9 cellular contexts compared by ENCODE assay signal in the genomic region with DNA sequence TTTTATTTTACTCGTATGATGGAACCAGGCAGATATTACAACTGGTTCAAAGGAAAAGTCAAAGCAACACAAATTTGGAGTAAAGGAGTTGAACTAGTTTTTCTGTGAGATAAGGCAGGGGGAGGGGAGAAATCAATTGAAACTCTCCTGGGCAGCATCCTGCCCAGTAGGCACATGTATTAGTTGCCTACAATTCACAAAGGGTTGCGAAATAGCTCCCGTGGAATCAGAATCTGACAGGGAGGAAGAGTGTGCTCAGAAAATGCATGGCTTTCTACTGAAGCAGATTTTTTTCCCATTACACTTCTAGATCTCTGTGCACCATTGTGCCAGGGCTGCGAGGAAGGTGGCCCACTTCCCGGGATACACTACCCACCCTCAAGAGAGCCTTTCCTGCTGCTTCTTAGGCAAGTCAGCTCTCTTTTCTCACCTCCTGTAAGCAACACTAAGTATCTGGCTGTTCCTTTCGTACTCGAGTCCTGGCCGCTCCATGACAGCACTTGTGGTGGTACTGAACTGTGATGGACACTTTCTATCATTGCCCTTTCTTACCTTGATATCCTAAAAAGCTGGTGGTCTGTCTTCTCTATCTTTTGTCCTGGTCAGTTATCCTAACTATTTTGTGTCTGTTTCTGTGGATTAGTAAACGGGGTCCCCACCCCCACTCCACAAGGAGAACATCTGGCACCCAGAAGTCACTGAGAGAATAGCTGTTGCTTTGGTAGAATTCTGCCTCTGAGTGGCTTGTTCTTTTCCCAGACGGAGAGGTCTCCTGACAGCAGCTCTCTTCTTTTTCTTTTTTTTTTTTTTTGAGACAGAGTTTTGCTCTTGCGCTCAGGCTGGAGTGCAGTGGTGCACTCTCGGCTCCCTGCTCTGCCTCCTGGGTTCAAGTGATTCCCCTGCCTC.
DNase-seq lines count a peak whose midpoint lies in the region; ATAC-seq and TF ChIP-seq lines count a peak whose summit lies in the region.
"Had no signal": no experiment of that assay in that cellular context is flagged by ENCODE, and none has a peak within 500 bp of the region (broad histone marks: within the 10 kb centered on the region; RNA-seq: fewer than 3 reads in every experiment).

No MANE protein-coding gene starts in this region.

- no peaks in the 10 kb centered on the region for H3K79me2 ChIP-seq in PC-3 (ENCODE audit: low read length)
- H3K79me2 ChIP-seq: parathyroid adenoma had no signal

- no peaks in the 10 kb centered on the region for H3K27me3 ChIP-seq in PC-3 (ENCODE audit: low read length)

- H2AFZ ChIP-seq in PC-3 (ENCODE audit: low read length) = peak overlapping the region; percentile 40
- H2AFZ ChIP-seq: parathyroid adenoma had no signal

- POLR2A ChIA-PET in PC-3 (lab: Charles Lee; ENCODE audit: unreplicated experiment) = interaction anchor here (0.6 kb wide), 2 partner anchors 51 to 100 kb away, joined by 3 to 10 read pairs; no protein-coding TSS in a partner anchor

- no peak for TF ChIP-seq CTCF in PC-3 (conservative IDR thresholded peaks at IDR 0.05; ENCODE audit: low read depth, low read length)

- peaks cover 45% of the 10 kb centered on the region for H3K4me1 ChIP-seq in PC-3 (ENCODE audit: insufficient read depth, low read length)
- H3K4me1 ChIP-seq: parathyroid adenoma had no signal

- peak overlapping the region; percentile 77 for H3K9ac ChIP-seq in PC-3 (ENCODE audit: low read length)
- H3K9ac ChIP-seq: parathyroid adenoma had no signal

- peak overlapping the region; percentile 12; the same call in 1 of the 2 replicates for H3K4me3 ChIP-seq in PC-3 (ENCODE audit: low read length)

- no peaks in the 10 kb centered on the region for H3K9me3 ChIP-seq in PC-3 (ENCODE audit: low read length)

- no peaks in the 10 kb centered on the region for H4K20me1 ChIP-seq in PC-3 (ENCODE audit: low read length)

- DNase-seq in EL (peak; percentile 47), PC-3 (peak; percentile 83), left lobe of liver (ENCODE audit: low spot score) (peak; percentile 82), hippocampal formation (lab: John Stamatoyannopoulos, UW) (no peak), NCI-H1048 (lab: John Stamatoyannopoulos, UW) (no peak), occipital lobe (lab: John Stamatoyannopoulos, UW) (no peak)

- no peaks in the 10 kb centered on the region for H3K36me3 ChIP-seq in PC-3 (ENCODE audit: low read depth, low read length)

- no peaks in the 10 kb centered on the region for H3K9me2 ChIP-seq in PC-3 (replicated peaks; ENCODE audit: low read length)

- ATAC-seq in GM21786 (IDR thresholded peaks at IDR 0.05; ENCODE audit: unreplicated experiment) (peak; percentile 1), PC-3 (no peak), left lobe of liver (peak; percentile 69), GM21381 (IDR thresholded peaks at IDR 0.05; ENCODE audit: unreplicated experiment) (no peak)

- BruUV-seq in PC-3 (replicated peaks; lab: Mats Ljungman, UMichigan) = no TSS peak

- intact Hi-C loops in PC-3 (cut with micrococcal nuclease) = no loop called here

- peak overlapping the region; percentile 66 for H3K4me2 ChIP-seq in PC-3 (ENCODE audit: low read length)

- H3K27ac ChIP-seq in PC-3 (ENCODE audit: low read length) = peak overlapping the region; percentile 97
- H3K27ac ChIP-seq: parathyroid adenoma had no signal

- CTCF ChIA-PET in PC-3 (lab: Charles Lee) = interaction anchor here (0.6 kb wide), 1 partner anchor 73 kb away, joined by 3 read pairs; no protein-coding TSS in a partner anchor

- H3F3A ChIP-seq in PC-3 (ENCODE audit: low read length, unreplicated experiment) = peaks cover 15% of the 10 kb centered on the region

Comparison
In these comparisons a context has a peak if more than half of its experiments do, and no peak if none do; other contexts are left out.
1. DNase-seq: peak in EL (single experiment), PC-3 (single experiment) and left lobe of liver (single experiment); none in hippocampal formation (0 of 2), NCI-H1048 (single experiment) and occipital lobe (single experiment).
2. ATAC-seq: peak in GM21786 (single experiment) and left lobe of liver (single experiment); none in PC-3 (single experiment) and GM21381 (single experiment).